8 cellular contexts compared by ENCODE assay signal in genomic region chr5:96870094-96871021, GRCh38. TPM values are rescaled to one million over a fixed set of nuclear protein-coding genes. Genes with fewer than 3 reads are reported as not detected.
DNase-seq lines count a peak whose midpoint lies in the region; ATAC-seq, FAIRE-seq and TF ChIP-seq lines count a peak whose summit lies in the region.

No MANE protein-coding gene starts in this region.

- DNase-seq in GM12892 (ENCODE audit: insufficient read length) (no peak), GM20000 (ENCODE audit: low spot score) (peak; percentile 53), astrocyte (ENCODE audit: low read depth) (peak; percentile 25), HFFc6 (no peak), pancreas (no peak), KG1 (lab: John Stamatoyannopoulos, UW) (no peak), posterior vena cava (ENCODE audit: low spot score) (no peak)

- no peaks in the 10 kb centered on the region for H3K79me2 ChIP-seq in astrocyte (ENCODE audit: insufficient read depth, low read length)

- no peak overlapping the region for H3K4me3 Mint-ChIP-seq in astrocyte (ENCODE audit: unreplicated experiment)
- no peak overlapping the region for H3K4me3 Mint-ChIP-seq in HFFc6

- TF ChIP-seq POLR2A in GM12892 (IDR thresholded peaks at IDR 0.05; ENCODE audit: low read depth, low read length) = no peak

- H3K27me3 ChIP-seq in astrocyte (ENCODE audit: insufficient read depth, low read length) = no peaks in the 10 kb centered on the region
- H3K27me3 ChIP-seq in pancreas = no peaks in the 10 kb centered on the region

- H3K27ac ChIP-seq in astrocyte (ENCODE audit: low read depth, low read length) (no peak overlapping the region), pancreas (no peak overlapping the region)

- H3K4me3 ChIP-seq in astrocyte (ENCODE audit: insufficient read depth, low read depth, low read length) = no peak overlapping the region
- H3K4me3 ChIP-seq in pancreas = no peak overlapping the region

- H3K9me3 ChIP-seq in astrocyte (ENCODE audit: insufficient read depth, low read depth, low read length) (no peaks in the 10 kb centered on the region), pancreas (no peaks in the 10 kb centered on the region)

- H3K36me3 Mint-ChIP-seq in astrocyte (ENCODE audit: low read depth, unreplicated experiment) (no peaks in the 10 kb centered on the region), HFFc6 (ENCODE audit: low read depth) (no peaks in the 10 kb centered on the region)

- H3K4me1 Mint-ChIP-seq in astrocyte (ENCODE audit: low read depth, unreplicated experiment) = peaks cover 7% of the 10 kb centered on the region
- H3K4me1 Mint-ChIP-seq in HFFc6 (ENCODE audit: low read depth) = peaks cover 28% of the 10 kb centered on the region

- no peak overlapping the region for H3K4me2 ChIP-seq in astrocyte (ENCODE audit: low read length)

- no peak overlapping the region for H3K9ac ChIP-seq in astrocyte (ENCODE audit: low read length)

- no peak overlapping the region for H3K27ac Mint-ChIP-seq in astrocyte (ENCODE audit: unreplicated experiment)
- no peak overlapping the region for H3K27ac Mint-ChIP-seq in HFFc6

- WGBS in pancreas, 2 donors = 44 to 45% methylated on average over 4 of the region's 4 CpGs

- FAIRE-seq in GM12892 (lab: Jason Lieb, UNC) (peak; percentile 79), astrocyte (lab: Jason Lieb, UNC) (no peak), pancreas (lab: Jason Lieb, UNC) (no peak)

- H3K27me3 Mint-ChIP-seq in astrocyte (ENCODE audit: low read depth, unreplicated experiment) = peaks cover 3% of the 10 kb centered on the region
- no peaks in the 10 kb centered on the region for H3K27me3 Mint-ChIP-seq in HFFc6 (ENCODE audit: insufficient read depth)

- no peaks in the 10 kb centered on the region for H3K4me1 ChIP-seq in astrocyte (ENCODE audit: insufficient read depth, low read length)
- no peaks in the 10 kb centered on the region for H3K4me1 ChIP-seq in pancreas

- H2AFZ ChIP-seq in astrocyte (ENCODE audit: low read depth, low read length) = no peak overlapping the region

- ATAC-seq in HG03354 (IDR thresholded peaks at IDR 0.05; ENCODE audit: poor library complexity, severe bottlenecking, unreplicated experiment) (peak; percentile 81), pancreas (no peak)

- H3K36me3 ChIP-seq in astrocyte (ENCODE audit: insufficient read depth, low read length) (no peaks in the 10 kb centered on the region), pancreas (no peaks in the 10 kb centered on the region)

- intact Hi-C loops in pancreas (cut with DNase I) (loop anchor here in 1 of 3 donors (10.0 kb wide), 1 partner anchor 284 kb away; no protein-coding TSS in a partner anchor), posterior vena cava (cut with DNase I) (loop anchor here in 1 of 2 donors (10.0 kb wide), 1 partner anchor 54 kb away; no protein-coding TSS in a partner anchor)

- no peaks in the 10 kb centered on the region for H4K20me1 ChIP-seq in astrocyte (ENCODE audit: insufficient read depth, low read length)

- H3K9me3 Mint-ChIP-seq in astrocyte (ENCODE audit: unreplicated experiment) (no peaks in the 10 kb centered on the region), HFFc6 (no peaks in the 10 kb centered on the region)

- TF ChIP-seq CTCF in GM20000 (IDR thresholded peaks at IDR 0.05; ENCODE audit: extremely low read depth, missing control alignments) (no peak), astrocyte (IDR thresholded peaks at IDR 0.05; ENCODE audit: insufficient read depth, low read depth, low read length) (no peak), HFFc6 (IDR thresholded peaks at IDR 0.05) (no peak), pancreas (IDR thresholded peaks at IDR 0.05) (no peak)

RNA-seq across cellular contexts. Expression of gene ERAP2, which starts 5.9 kb away (rescaled TPM):
- polyA plus RNA-seq in GM12892 (2012; ENCODE audit: missing spikeins) = 8.2 TPM
- total RNA-seq in astrocyte = 2.3 and 2.5 TPM in 2 replicates
- total RNA-seq in HFFc6 (2021; fragmentation: NEBNext Ultra II Directional; extraction: Animal tissue kit (Norgen Biotek cat#: 25700)) = 1 to 10 TPM in 5 of 6 experiments, under 1 TPM in 1; 0.97 to 2.6 (median 1.5) TPM
- total RNA-seq in pancreas = 1 to 10 TPM in 4 of 6 donors, under 1 TPM in 2; 0.22 to 9.3 (median 2.5) TPM
- 1 to 10 TPM in 1 of 2 donors, under 1 TPM in 1; 0.87 to 1.2 TPM for polyA plus RNA-seq in pancreas
- total RNA-seq in posterior vena cava = 1 to 10 TPM; 4.8 to 9.6 TPM

Comparison
In these comparisons a context has a peak if more than half of its experiments do, and no peak if none do; other contexts are left out.
1. DNase-seq: peak in GM20000 (single experiment) and astrocyte (single experiment); none in GM12892 (single experiment), HFFc6 (single experiment), pancreas (0 of 6), KG1 (single experiment) and posterior vena cava (single experiment).